19 cellular contexts compared by ENCODE assay signal in the genomic region with DNA sequence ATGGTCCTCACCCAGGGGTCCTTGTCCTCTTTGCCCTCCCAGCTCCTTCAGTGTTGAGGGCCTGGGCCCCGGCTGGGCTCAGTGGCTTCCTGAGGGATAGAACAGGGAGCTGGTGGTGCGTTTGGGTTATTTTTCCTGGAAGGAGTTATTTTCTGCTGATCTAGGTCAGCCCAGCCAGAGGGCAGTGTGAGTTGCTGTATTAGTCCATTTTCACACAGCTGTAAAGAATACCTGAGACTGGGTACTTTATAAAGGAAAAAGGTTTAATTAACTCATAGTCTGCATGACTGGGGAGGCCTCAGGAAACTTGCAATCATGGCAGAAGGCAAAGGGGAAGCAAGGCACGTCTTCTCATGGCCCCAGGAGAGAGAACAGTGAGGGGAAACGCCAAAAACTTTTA.
DNase-seq lines count a peak whose midpoint lies in the region; ATAC-seq and TF ChIP-seq lines count a peak whose summit lies in the region.
"Had no signal": no experiment of that assay in that cellular context is flagged by ENCODE, and none has a peak within 500 bp of the region (broad histone marks: within the 10 kb centered on the region; RNA-seq: fewer than 3 reads in every experiment).

No MANE protein-coding gene starts in this region.

- no peaks in the 10 kb centered on the region for H3K9me3 Mint-ChIP-seq in endodermal cell
- H3K9me3 Mint-ChIP-seq in activated CD4-positive, alpha-beta T cell treated with anti-CD3 and anti-CD28 coated beads, Interleukin-2, amount 10 ng/mL, durations not matched to agents 7 days and 5 days, result no peaks in the 10 kb centered on the region
- H3K9me3 Mint-ChIP-seq: CD4-positive, alpha-beta T cell had no signal

- H3K4me2 ChIP-seq in HCT116 (ENCODE audit: low read length), result no peak overlapping the region

- no peaks in the 10 kb centered on the region for H3K36me3 Mint-ChIP-seq in endodermal cell (ENCODE audit: low read depth)
- H3K36me3 Mint-ChIP-seq in activated CD4-positive, alpha-beta T cell treated with anti-CD3 and anti-CD28 coated beads, Interleukin-2, amount 10 ng/mL, durations not matched to agents 7 days and 5 days (ENCODE audit: low read depth), result no peaks in the 10 kb centered on the region

- H4K20me1 ChIP-seq in HCT116 (ENCODE audit: insufficient read depth), result no peaks in the 10 kb centered on the region

- no TSS peak for BruUV-seq in HCT116 (replicated peaks; lab: Mats Ljungman, UMichigan)

- peak overlapping the region; percentile 76 for H3K27ac Mint-ChIP-seq in endodermal cell
- no peak overlapping the region for H3K27ac Mint-ChIP-seq in activated CD4-positive, alpha-beta T cell treated with anti-CD3 and anti-CD28 coated beads, Interleukin-2, amount 10 ng/mL, durations not matched to agents 7 days and 5 days
- H3K27ac Mint-ChIP-seq: B cell; CD4-positive, alpha-beta T cell had no signal

- TF ChIP-seq RAD21 in HCT116 (IDR thresholded peaks at IDR 0.05; ENCODE audit: low read depth), result peak; percentile 44; the same call in 1 of the 2 replicates

- H3K27ac ChIP-seq in HCT116 (ENCODE audit: low read depth, low read length) (no peak overlapping the region), WERI-Rb-1 (no peak overlapping the region), endodermal cell (ENCODE audit: low read depth, low read length) (no peak overlapping the region)

- H3K9me3 ChIP-seq in HCT116 (ENCODE audit: control insufficient read depth in 1 of 2, insufficient read depth in 1 of 2, low read depth in 1 of 2, low read length in 2 of 2) (no peaks in the 10 kb centered on the region), WERI-Rb-1 (ENCODE audit: severe bottlenecking) (no peaks in the 10 kb centered on the region), endodermal cell (ENCODE audit: control insufficient read depth, low read length) (no peaks in the 10 kb centered on the region)
- H3K9me3 ChIP-seq: HAP-1 had no signal

- no peaks in the 10 kb centered on the region for H3K27me3 Mint-ChIP-seq in endodermal cell (ENCODE audit: insufficient read depth)
- H3K27me3 Mint-ChIP-seq in activated CD4-positive, alpha-beta T cell treated with anti-CD3 and anti-CD28 coated beads, Interleukin-2, amount 10 ng/mL, durations not matched to agents 7 days and 5 days, result no peaks in the 10 kb centered on the region

- 71 to 82% methylated on average over 1 to 4 of the region's 4 CpGs for WGBS in endodermal cell (ENCODE audit: insufficient coverage in 1 of 2, insufficient read length in 1 of 2), 2 experiments

- H3K4me3 Mint-ChIP-seq in endodermal cell, result no peak overlapping the region
- H3K4me3 Mint-ChIP-seq in activated CD4-positive, alpha-beta T cell treated with anti-CD3 and anti-CD28 coated beads, Interleukin-2, amount 10 ng/mL, durations not matched to agents 7 days and 5 days, result no peak overlapping the region
- H3K4me3 Mint-ChIP-seq: B cell; CD4-positive, alpha-beta T cell had no signal

- H2AFZ ChIP-seq in HCT116 (ENCODE audit: low read depth, low read length, poor library complexity, severe bottlenecking), result no peak overlapping the region

- H3K27me3 ChIP-seq in HCT116 (ENCODE audit: insufficient read depth, low read length) (peaks cover 14% of the 10 kb centered on the region; the same call in 1 of the 2 replicates), WERI-Rb-1 (ENCODE audit: insufficient read depth, low read depth, severe bottlenecking) (no peaks in the 10 kb centered on the region), endodermal cell (ENCODE audit: control insufficient read depth, insufficient read depth, low read length, poor library complexity, severe bottlenecking) (no peaks in the 10 kb centered on the region)

- ATAC-seq in HCT116 (no peak), HG02840 (IDR thresholded peaks at IDR 0.05; ENCODE audit: low FRiP score, unreplicated experiment) (no peak)

- H3K36me3 ChIP-seq in HCT116 (ENCODE audit: control insufficient read depth in 1 of 2, insufficient read depth in 2 of 2, low read length in 2 of 2) (no peaks in the 10 kb centered on the region), WERI-Rb-1 (no peaks in the 10 kb centered on the region), endodermal cell (ENCODE audit: control insufficient read depth, insufficient read depth, low read length) (no peaks in the 10 kb centered on the region)
- H3K36me3 ChIP-seq: HAP-1 had no signal

- no peaks in the 10 kb centered on the region for H3K79me2 ChIP-seq in HCT116 (ENCODE audit: insufficient read depth, low read length)

- no peak for TF ChIP-seq POLR2A in HCT116 (IDR thresholded peaks at IDR 0.05; ENCODE audit: borderline replicate concordance, extremely low read depth, insufficient read depth, insufficient read length)

- TF ChIP-seq CTCF in HCT116 (IDR thresholded peaks at IDR 0.05 in 2 of 3, conservative IDR thresholded peaks at IDR 0.05 in 1 of 3; ENCODE audit: borderline replicate concordance in 1 of 3, insufficient read depth in 1 of 3, low read depth in 2 of 3, low read length in 2 of 3) (peak in 1 of 3 experiments; percentile 24; a peak in 1 of 6 replicates), WERI-Rb-1 (IDR thresholded peaks at IDR 0.05; ENCODE audit: low read depth, low read length) (peak; percentile 19; the same call in 1 of the 2 replicates), endodermal cell (conservative IDR thresholded peaks at IDR 0.05) (peak; percentile 41)

- DNase-seq in HCT116 (ENCODE audit: low read depth, low spot score) (no peak), WERI-Rb-1 (no peak), endodermal cell (no peak), posterior vena cava (ENCODE audit: low spot score) (peak; percentile 30), NCI-H524 (lab: John Stamatoyannopoulos, UW) (no peak)
- no peak for DNase-seq in activated CD4-positive, alpha-beta T cell treated with anti-CD3 and anti-CD28 coated beads, Interleukin-2, amount 10 ng/mL, durations not matched to agents 7 days and 5 days
- DNase-seq: Calu3; CD4-positive, alpha-beta T cell; DMS79; KG1; NCI-H1048; NCI-H1436 treated with DMSO at 0.1 percent for 48 hours; NCI-H2081; NCI-H2227 treated with DMSO at 0.1 percent for 48 hours; NCI-H526; SHP77 treated with DMSO at 0.1 percent for 48 hours had no signal

- peaks cover 39% of the 10 kb centered on the region for H3K4me1 Mint-ChIP-seq in endodermal cell
- peaks cover 5% of the 10 kb centered on the region for H3K4me1 Mint-ChIP-seq in activated CD4-positive, alpha-beta T cell treated with anti-CD3 and anti-CD28 coated beads, Interleukin-2, amount 10 ng/mL, durations not matched to agents 7 days and 5 days
- H3K4me1 Mint-ChIP-seq: B cell had no signal

- intact Hi-C loops in HCT116 (cut with micrococcal nuclease) (no loop called here), posterior vena cava (cut with DNase I) (loop anchor here in 1 of 2 donors (5.0 kb wide), 1 partner anchor 1108 kb away; no protein-coding TSS in a partner anchor)

- H3K9me2 ChIP-seq in HCT116 (ENCODE audit: insufficient read depth), result no peaks in the 10 kb centered on the region

- CTCF ChIA-PET in HCT116 (lab: Charles Lee), result interaction anchor here (1.5 kb wide), 1 partner anchor 257 kb away, joined by 3 read pairs; no protein-coding TSS in a partner anchor
- CTCF ChIA-PET in activated CD4-positive, alpha-beta T cell treated with anti-CD3 and anti-CD28 coated beads, Interleukin-2, amount 10 ng/mL, durations not matched to agents 7 days and 5 days (lab: Charles Lee), result no interaction called here

- RAD21 ChIA-PET in HCT116 (lab: Charles Lee; ENCODE audit: low non-redundant PET in 1 of 2, low total read pairs in 2 of 2, uncharacterized antibody in 2 of 2, unreplicated experiment in 2 of 2), result no interaction called here

- POLR2A ChIA-PET in HCT116 (lab: Charles Lee), result no interaction called here
- POLR2A ChIA-PET in activated CD4-positive, alpha-beta T cell treated with anti-CD3 and anti-CD28 coated beads, Interleukin-2, amount 10 ng/mL, durations not matched to agents 7 days and 5 days (lab: Charles Lee), result no interaction called here

- H3K9ac ChIP-seq in HCT116 (ENCODE audit: low read length) (no peak overlapping the region), endodermal cell (ENCODE audit: extremely low read depth, low read length, poor library complexity, severe bottlenecking) (no peak overlapping the region)

- no peaks in the 10 kb centered on the region for H3K4me1 ChIP-seq in HCT116 (ENCODE audit: control insufficient read depth in 1 of 2, insufficient read depth in 2 of 2, low read length in 2 of 2)
- H3K4me1 ChIP-seq in endodermal cell (ENCODE audit: control insufficient read depth, insufficient read depth, low read length), result peaks cover 22% of the 10 kb centered on the region
- H3K4me1 ChIP-seq: HAP-1 had no signal

- no peak overlapping the region for H3K4me3 ChIP-seq in HCT116 (replicated peaks in 1 of 2; ENCODE audit: low read depth in 1 of 2, low read length in 2 of 2)
- no peak overlapping the region for H3K4me3 ChIP-seq in WERI-Rb-1 (ENCODE audit: low read depth, low read length)
- H3K4me3 ChIP-seq in endodermal cell (ENCODE audit: low read length), result no peak overlapping the region
- H3K4me3 ChIP-seq: HAP-1 had no signal

TF ChIP-seq in HCT116, 20 proteins besides CTCF, POLR2A, EP300 and RAD21 (continues in another document):
- TF ChIP-seq TCF7L2 (IDR thresholded peaks at IDR 0.05; ENCODE audit: borderline replicate concordance, extremely low read depth, insufficient read depth, insufficient read length) (no peak), JUND (IDR thresholded peaks at IDR 0.05) (no peak)
- TF ChIP-seq, protein P1, sequence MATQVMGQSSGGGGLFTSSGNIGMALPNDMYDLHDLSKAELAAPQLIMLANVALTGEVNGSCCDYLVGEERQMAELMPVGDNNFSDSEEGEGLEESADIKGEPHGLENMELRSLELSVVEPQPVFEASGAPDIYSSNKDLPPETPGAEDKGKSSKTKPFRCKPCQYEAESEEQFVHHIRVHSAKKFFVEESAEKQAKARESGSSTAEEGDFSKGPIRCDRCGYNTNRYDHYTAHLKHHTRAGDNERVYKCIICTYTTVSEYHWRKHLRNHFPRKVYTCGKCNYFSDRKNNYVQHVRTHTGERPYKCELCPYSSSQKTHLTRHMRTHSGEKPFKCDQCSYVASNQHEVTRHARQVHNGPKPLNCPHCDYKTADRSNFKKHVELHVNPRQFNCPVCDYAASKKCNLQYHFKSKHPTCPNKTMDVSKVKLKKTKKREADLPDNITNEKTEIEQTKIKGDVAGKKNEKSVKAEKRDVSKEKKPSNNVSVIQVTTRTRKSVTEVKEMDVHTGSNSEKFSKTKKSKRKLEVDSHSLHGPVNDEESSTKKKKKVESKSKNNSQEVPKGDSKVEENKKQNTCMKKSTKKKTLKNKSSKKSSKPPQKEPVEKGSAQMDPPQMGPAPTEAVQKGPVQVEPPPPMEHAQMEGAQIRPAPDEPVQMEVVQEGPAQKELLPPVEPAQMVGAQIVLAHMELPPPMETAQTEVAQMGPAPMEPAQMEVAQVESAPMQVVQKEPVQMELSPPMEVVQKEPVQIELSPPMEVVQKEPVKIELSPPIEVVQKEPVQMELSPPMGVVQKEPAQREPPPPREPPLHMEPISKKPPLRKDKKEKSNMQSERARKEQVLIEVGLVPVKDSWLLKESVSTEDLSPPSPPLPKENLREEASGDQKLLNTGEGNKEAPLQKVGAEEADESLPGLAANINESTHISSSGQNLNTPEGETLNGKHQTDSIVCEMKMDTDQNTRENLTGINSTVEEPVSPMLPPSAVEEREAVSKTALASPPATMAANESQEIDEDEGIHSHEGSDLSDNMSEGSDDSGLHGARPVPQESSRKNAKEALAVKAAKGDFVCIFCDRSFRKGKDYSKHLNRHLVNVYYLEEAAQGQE (IDR thresholded peaks at IDR 0.05; ENCODE audit: low read depth), result no peak
